ENCODE assay signal across 8 cellular contexts in the genomic region with DNA sequence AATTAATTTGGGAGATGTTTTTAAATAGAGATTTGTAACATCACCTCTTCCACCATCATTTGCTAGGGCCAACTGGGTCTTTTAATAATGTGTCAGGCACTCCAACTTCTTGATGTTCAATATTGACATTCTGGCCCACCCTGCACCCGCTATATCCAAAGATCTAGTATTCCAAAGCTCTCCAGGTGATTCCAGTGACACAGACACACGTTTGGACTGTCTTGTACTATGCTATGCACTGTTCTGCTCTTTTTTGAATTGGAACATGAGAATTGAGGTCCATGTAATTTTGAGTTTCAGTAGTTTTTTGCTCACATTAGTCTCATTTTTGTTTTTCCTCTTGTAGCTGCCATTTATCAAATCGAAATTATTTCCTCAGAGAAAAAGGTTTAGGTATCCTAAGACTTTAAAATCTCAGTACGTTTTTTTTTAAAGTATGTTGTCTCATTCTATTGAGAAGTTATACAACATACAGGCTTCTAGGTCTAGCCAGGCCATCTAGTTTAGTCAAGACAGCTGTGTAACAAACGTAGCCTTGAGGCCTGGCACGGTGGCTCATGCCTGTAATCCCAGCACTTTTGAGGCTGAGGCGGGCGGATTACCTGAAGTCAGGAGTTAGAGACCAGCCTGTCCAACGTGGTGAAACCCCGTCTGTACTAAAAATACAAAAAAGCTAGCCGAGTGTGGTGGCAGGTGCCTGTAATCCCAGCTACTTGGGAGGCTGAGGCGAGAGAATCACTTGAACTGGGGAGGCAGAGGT. TPM values are rescaled to one million over a fixed set of nuclear protein-coding genes. Genes with fewer than 3 reads are reported as not detected.
A peak's percentile ranks its signal among the peaks of the same experiment; 100 is the strongest.
DNase-seq lines count a peak whose midpoint lies in the region; ATAC-seq, FAIRE-seq and TF ChIP-seq lines count a peak whose summit lies in the region.

No MANE protein-coding gene starts in this region.

- peak in 1 of 2 experiments; percentile 49; a peak in 2 of 3 replicates for TF ChIP-seq POLR2A in H1 (IDR thresholded peaks at IDR 0.05; ENCODE audit: control extremely low read depth in 1 of 2, low read depth in 2 of 2, low read length in 2 of 2)
- TF ChIP-seq POLR2A in ovary (IDR thresholded peaks at IDR 0.05) = no peak

- H3K36me3 Mint-ChIP-seq in CD4-positive, alpha-beta memory T cell = peaks cover 13 to 36% of the 10 kb centered on the region in 2 donors

- H3K4ac ChIP-seq in H1 (replicated peaks; ENCODE audit: insufficient read length, low read depth, low read length) = no peak overlapping the region

- H3K36me3 ChIP-seq in CD4-positive, alpha-beta memory T cell (ENCODE audit: insufficient read depth, low read length) = no peaks in the 10 kb centered on the region
- peaks cover 0 to 3% (median 0%) of the 10 kb centered on the region in 4 experiments; a peak in 1 of 8 replicates for H3K36me3 ChIP-seq in H1 (ENCODE audit: control insufficient read depth in 2 of 4, insufficient read depth in 4 of 4, low read length in 3 of 4)
- H3K36me3 ChIP-seq in ovary = no peaks in the 10 kb centered on the region

- POLR2A ChIA-PET in CD4-positive, alpha-beta memory T cell (lab: Charles Lee; ENCODE audit: partially characterized antibody) = interaction anchor here (0.6 to 34.2 kb wide), 18 partner anchors 9 to 221 kb away, joined by 3 to 1692 read pairs (median 8); a partner anchor contains a TSS
- POLR2A ChIA-PET in H1 (lab: Charles Lee; ENCODE audit: partially characterized antibody) = interaction anchor here (0.5 to 13.8 kb wide), 18 partner anchors 9 to 221 kb away, joined by 3 to 277 read pairs (median 4); a partner anchor contains a TSS

- CTCF ChIA-PET in CD4-positive, alpha-beta memory T cell (lab: Charles Lee; ENCODE audit: partially characterized antibody) = interaction anchor here (2.0 to 3.0 kb wide), 3 partner anchors 14 to 43 kb away, joined by 5 to 11 read pairs (median 6); a partner anchor contains a TSS
- CTCF ChIA-PET in H1 (lab: Charles Lee; ENCODE audit: partially characterized antibody) = interaction anchor here (0.6 to 1.4 kb wide), 5 partner anchors 15 to 429 kb away, joined by 3 to 5 read pairs (median 4); no protein-coding TSS in a partner anchor

- H3K23me2 ChIP-seq in H1 (ENCODE audit: low read depth, low read length) = no peaks in the 10 kb centered on the region; the same call in 1 of the 2 replicates

- no peak for TF ChIP-seq RAD21 in H1 (IDR thresholded peaks at IDR 0.05 in 1 of 2, conservative IDR thresholded peaks at IDR 0.05 in 1 of 2; ENCODE audit: low read depth in 2 of 2, low read length in 2 of 2)

- no peak overlapping the region for H4K8ac ChIP-seq in H1 (ENCODE audit: extremely low read depth, insufficient read depth, low read length)

- peak overlapping the region in 1 of 7 donors; percentile 100 for H3K27ac Mint-ChIP-seq in CD4-positive, alpha-beta memory T cell

- no peak overlapping the region for H3K14ac ChIP-seq in H1 (ENCODE audit: insufficient read length)

- H2BK20ac ChIP-seq in H1 (ENCODE audit: low read length) = no peak overlapping the region

- H4K5ac ChIP-seq in H1 (ENCODE audit: insufficient read length, low read depth, low read length) = no peak overlapping the region

- H2BK12ac ChIP-seq in H1 (ENCODE audit: low read depth, low read length) = no peak overlapping the region

- no peak overlapping the region for H3K56ac ChIP-seq in H1 (replicated peaks; ENCODE audit: insufficient read length, low read depth, low read length)

- H2BK120ac ChIP-seq in H1 (replicated peaks; ENCODE audit: low read depth, low read length) = no peak overlapping the region

- peaks cover 0 to 1% of the 10 kb centered on the region in 2 donors for H3K27me3 Mint-ChIP-seq in CD4-positive, alpha-beta memory T cell

- H2BK15ac ChIP-seq in H1 (ENCODE audit: low read length) = no peak overlapping the region

- peaks cover 18 to 31% (median 26%) of the 10 kb centered on the region in 4 donors for H3K4me1 Mint-ChIP-seq in CD4-positive, alpha-beta memory T cell

- no peaks in the 10 kb centered on the region for H3K79me1 ChIP-seq in H1 (ENCODE audit: low read depth, low read length)

- H2AFZ ChIP-seq in H1 (ENCODE audit: low read length) = no peak overlapping the region

- H3K4me1 ChIP-seq in CD4-positive, alpha-beta memory T cell (ENCODE audit: insufficient read depth, low read length) = peaks cover 69% of the 10 kb centered on the region
- peaks cover 0 to 14% (median 6%) of the 10 kb centered on the region in 4 experiments; a peak in 4 of 7 replicates for H3K4me1 ChIP-seq in H1 (replicated peaks in 1 of 4; ENCODE audit: control insufficient read depth in 3 of 4, insufficient read depth in 4 of 4, low read length in 3 of 4)
- H3K4me1 ChIP-seq in ovary (ENCODE audit: insufficient read depth) = peaks cover 15% of the 10 kb centered on the region

- H4K20me1 ChIP-seq in H1 (replicated peaks in 1 of 2; ENCODE audit: control insufficient read depth in 1 of 2, insufficient read depth in 2 of 2, low read length in 2 of 2) = peaks cover 0 to 4% of the 10 kb centered on the region in 2 experiments

- H3K27me3 ChIP-seq in CD4-positive, alpha-beta memory T cell (ENCODE audit: insufficient read depth, low read length) = no peaks in the 10 kb centered on the region
- H3K27me3 ChIP-seq in H1 (replicated peaks in 1 of 4; ENCODE audit: control insufficient read depth in 3 of 4, extremely low read depth in 1 of 4, insufficient read depth in 3 of 4, low read length in 3 of 4) (no peaks in the 10 kb centered on the region), ovary (no peaks in the 10 kb centered on the region)

- DNase-seq in CD4-positive, alpha-beta memory T cell = no peak
- DNase-seq in NCI-H146 (lab: John Stamatoyannopoulos, UW) (peak; percentile 70), H1 (ENCODE audit: low read depth in 1 of 2, low spot score in 2 of 2) (no peak), ovary (no peak), GDM1 (lab: John Stamatoyannopoulos, UW) (no peak), GM03348 (ENCODE audit: low spot score) (no peak)
- DNase-seq in stimulated activated CD4-positive, alpha-beta T cell treated with anti-CD3 and anti-CD28 coated beads, Interleukin-2, amount 100 ng/mL, for 48 hours = no peak

- no peak overlapping the region for H3K18ac ChIP-seq in H1 (ENCODE audit: extremely low read depth, low read length)

- H3K4me3 ChIP-seq in CD4-positive, alpha-beta memory T cell (ENCODE audit: low read length in 2 of 2) = peak overlapping the region; percentile 80 to 88
- H3K4me3 ChIP-seq in H1 (ENCODE audit: extremely low read depth in 1 of 4, insufficient read depth in 2 of 4, low read depth in 3 of 4, low read length in 4 of 4) (peak overlapping the region; percentile 82 to 96 (median 88)), ovary (peak overlapping the region; percentile 67)

- TF ChIP-seq EP300 in H1 (IDR thresholded peaks at IDR 0.05; ENCODE audit: borderline replicate concordance in 1 of 2, low read depth in 2 of 2, low read length in 2 of 2) = no peak
- no peak for TF ChIP-seq EP300 in ovary (IDR thresholded peaks at IDR 0.05)

- FAIRE-seq in H1 (lab: Jason Lieb, UNC) = no peak

- 75% methylated on average over 12 of the region's 12 CpGs; no CpG with 5 or more reads in 1 of the 2 experiments for WGBS in H1 (ENCODE audit: extremely low coverage in 1 of 2, insufficient coverage in 1 of 2, insufficient read length in 1 of 2, insufficient replicate concordance in 2 of 2, low coverage in 1 of 2, low lambda C conversion rate in 2 of 2, missing lambda C conversion rate in 1 of 2), 2 experiments
- WGBS in ovary, 3 donors = 41% methylated on average over 12 of the region's 12 CpGs

- intact Hi-C loops in CD4-positive, alpha-beta memory T cell (cut with micrococcal nuclease) = loop anchor here (1.0 to 5.0 kb wide), 3 partner anchors 37 to 387 kb away; a partner anchor contains a TSS
- intact Hi-C loops in ovary (cut with DNase I) = loop anchor here in 1 of 4 donors (5.0 to 10.0 kb wide), 2 partner anchors 38 to 90 kb away; a partner anchor contains a TSS

- peak overlapping the region; percentile 100 for H3K27ac ChIP-seq in CD4-positive, alpha-beta memory T cell (ENCODE audit: low read depth, low read length)
- H3K27ac ChIP-seq in H1 (ENCODE audit: low read depth, low read length) (no peak overlapping the region), ovary (peak overlapping the region; percentile 99 to 100)

- no peaks in the 10 kb centered on the region for H3K9me3 ChIP-seq in CD4-positive, alpha-beta memory T cell (ENCODE audit: control insufficient read depth in 1 of 2, low read length in 2 of 2)
- H3K9me3 ChIP-seq in H1 (ENCODE audit: insufficient read depth in 2 of 2, low read depth in 1 of 2, low read length in 1 of 2) = no peaks in the 10 kb centered on the region
- H3K9me3 ChIP-seq in ovary = no peaks in the 10 kb centered on the region

- peak overlapping the region; percentile 69 to 72 for H3K4me2 ChIP-seq in H1 (ENCODE audit: insufficient read depth in 1 of 2, low read depth in 2 of 2, low read length in 2 of 2)

- TF ChIP-seq CTCF in H1 (IDR thresholded peaks at IDR 0.05; ENCODE audit: control extremely low read depth in 1 of 3, insufficient read depth in 1 of 3, low read depth in 1 of 3, low read length in 3 of 3) = no peak
- no peak for TF ChIP-seq CTCF in ovary (IDR thresholded peaks at IDR 0.05)

- no peak overlapping the region for H2AK5ac ChIP-seq in H1 (ENCODE audit: low read depth, low read length)

- H3K9ac ChIP-seq in H1 (replicated peaks in 1 of 4; ENCODE audit: extremely low read depth in 1 of 4, low read depth in 3 of 4, low read length in 3 of 4) = peak overlapping the region in 3 of 4 experiments; percentile 10 to 98 (median 35); a peak in 2 of 7 replicates

- H2BK5ac ChIP-seq in H1 (ENCODE audit: low read depth, low read length) = no peak overlapping the region

- peak overlapping the region in 3 of 8 donors; percentile 97 to 99 (median 98) for H3K4me3 Mint-ChIP-seq in CD4-positive, alpha-beta memory T cell

- ATAC-seq in HG02678 (IDR thresholded peaks at IDR 0.05; ENCODE audit: unreplicated experiment) = no peak

- peaks cover 0 to 2% (median 0%) of the 10 kb centered on the region in 8 donors for H3K9me3 Mint-ChIP-seq in CD4-positive, alpha-beta memory T cell

- H4K91ac ChIP-seq in H1 (replicated peaks; ENCODE audit: insufficient read length, low read length) = no peak overlapping the region

- peaks cover 13 to 66% of the 10 kb centered on the region in 2 experiments for H3K79me2 ChIP-seq in H1 (ENCODE audit: control insufficient read depth in 1 of 2, insufficient read depth in 2 of 2, low read length in 2 of 2)

- no peak overlapping the region for H3K23ac ChIP-seq in H1 (ENCODE audit: insufficient read length)

RNA-seq across cellular contexts. Expression of a gene that starts 3.1 kb away (rescaled TPM):
- total RNA-seq in CD4-positive, alpha-beta memory T cell = 10 to 100 TPM; 36.4 to 38.5 TPM
- polyA plus RNA-seq in CD4-positive, alpha-beta memory T cell = 1 to 10 TPM; 2.4 to 6.1 TPM
- total RNA-seq in H1 (2021; fragmentation: NEBNext Ultra II Directional; extraction: Animal tissue kit (Norgen Biotek cat#: 25700)) = 12.2 and 12.7 TPM in 2 replicates
- polyA plus RNA-seq in H1 (2011; rRNA removed) (6.9 and 9.4 TPM in 2 replicates), ovary (10 to 100 TPM; 10.5 to 24.9 TPM)
- polyA plus RNA-seq in H1 (2011; cell fraction: cytosol; rRNA removed) = 7.6 TPM
- polyA plus RNA-seq in H1 (2011; cell fraction: nucleus; rRNA removed) = 6.5 TPM
- polyA plus RNA-seq in H1 (2012, experiment 1 of 2) = 4.7 to 6.8 TPM (median 5.4 TPM) in 4 replicates
- 0.54 TPM for polyA plus RNA-seq in H1 (2012, experiment 2 of 2)
- polyA plus RNA-seq in H1 (2013, experiment 1 of 2) = 5.9 TPM
- polyA plus RNA-seq in H1 (2013, experiment 2 of 2) = 5.5 TPM
- 34.5 and 34.8 TPM in 2 replicates for polyA minus RNA-seq in H1 (2011; rRNA and poly(A)+ RNA removed)
- 11.2 TPM for polyA minus RNA-seq in H1 (2011; cell fraction: cytosol; rRNA and poly(A)+ RNA removed)
- polyA minus RNA-seq in H1 (2011; cell fraction: nucleus; rRNA and poly(A)+ RNA removed) = 14.8 TPM
- 10 to 100 TPM; 13.3 to 27.1 (median 25.4) TPM for total RNA-seq in ovary

RNA-seq across cellular contexts. Expression of a gene that starts 39.0 kb away (rescaled TPM):
- total RNA-seq in CD4-positive, alpha-beta memory T cell = 10 to 100 TPM; 57.4 to 64.4 TPM
- polyA plus RNA-seq in CD4-positive, alpha-beta memory T cell = 100 to 1,000 TPM in 1 of 2 donors, 10 to 100 TPM in 1; 75.6 to 138 TPM
- total RNA-seq in H1 (2021; fragmentation: NEBNext Ultra II Directional; extraction: Animal tissue kit (Norgen Biotek cat#: 25700)) = 25.5 and 27.3 TPM in 2 replicates
- polyA plus RNA-seq in H1 (2011; rRNA removed) (22.7 and 28.9 TPM in 2 replicates), ovary (10 to 100 TPM; 14.1 to 15.4 TPM)
- 24.6 TPM for polyA plus RNA-seq in H1 (2011; cell fraction: cytosol; rRNA removed)
- 20.6 TPM for polyA plus RNA-seq in H1 (2011; cell fraction: nucleus; rRNA removed)
- 22.5 to 26.8 TPM (median 24.3 TPM) in 4 replicates for polyA plus RNA-seq in H1 (2012, experiment 1 of 2)
- polyA plus RNA-seq in H1 (2012, experiment 2 of 2) = 31.6 TPM
- 21.4 TPM for polyA plus RNA-seq in H1 (2013, experiment 1 of 2)
- 21.0 TPM for polyA plus RNA-seq in H1 (2013, experiment 2 of 2)
- polyA minus RNA-seq in H1 (2011; rRNA and poly(A)+ RNA removed) = 6.4 and 12.0 TPM in 2 replicates
- 9.9 TPM for polyA minus RNA-seq in H1 (2011; cell fraction: cytosol; rRNA and poly(A)+ RNA removed)
- 15.3 TPM for polyA minus RNA-seq in H1 (2011; cell fraction: nucleus; rRNA and poly(A)+ RNA removed)
- 10 to 100 TPM; 15.2 to 18.7 (median 16.7) TPM for total RNA-seq in ovary
